In genomic region chr6:13273202-13273930, GRCh38 we compare ENCODE assay signal across 11 cellular contexts. TPM values are rescaled to one million over a fixed set of nuclear protein-coding genes. Genes with fewer than 3 reads are reported as not detected.
A peak's percentile ranks its signal among the peaks of the same experiment; 100 is the strongest.
DNase-seq lines count a peak whose midpoint lies in the region; ATAC-seq and TF ChIP-seq lines count a peak whose summit lies in the region.
"Had no signal": no experiment of that assay in that cellular context is flagged by ENCODE, and none has a peak within 500 bp of the region (broad histone marks: within the 10 kb centered on the region; RNA-seq: fewer than 3 reads in every experiment).

No MANE protein-coding gene starts in this region.

- H3K27ac Mint-ChIP-seq in activated T-cell treated with anti-CD3 and anti-CD28 coated beads, Interleukin-2, amount 50 U/mL, for 72 hours = peak overlapping the region; percentile 22
- peak overlapping the region; percentile 22 to 39 for H3K27ac Mint-ChIP-seq in T-cell

- H3K27ac ChIP-seq in mucosa of rectum (ENCODE audit: low read depth in 2 of 2, low read length in 2 of 2) = peak overlapping the region in 1 of 2 donors; percentile 56
- H3K27ac ChIP-seq in upper lobe of right lung = peak overlapping the region; percentile 63
- H3K27ac ChIP-seq: hepatocyte had no signal

- H3K9me3 Mint-ChIP-seq in activated T-cell treated with anti-CD3 and anti-CD28 coated beads, Interleukin-2, amount 50 U/mL, for 72 hours = no peaks in the 10 kb centered on the region
- H3K9me3 Mint-ChIP-seq in T-cell = no peaks in the 10 kb centered on the region

- POLR2A ChIA-PET in T-cell (lab: Charles Lee) = interaction anchor here in 1 of 2 donors (0.7 kb wide), 1 partner anchor 213 kb away, joined by 6 read pairs; no protein-coding TSS in a partner anchor

- CTCF ChIA-PET in T-cell (lab: Charles Lee) = no interaction called here

- no peaks in the 10 kb centered on the region for H3K27me3 ChIP-seq in mucosa of rectum (ENCODE audit: control insufficient read depth in 2 of 2, insufficient read depth in 2 of 2, low read length in 2 of 2)
- no peaks in the 10 kb centered on the region for H3K27me3 ChIP-seq in upper lobe of right lung
- H3K27me3 ChIP-seq: hepatocyte had no signal

- H3K9ac ChIP-seq in mucosa of rectum (ENCODE audit: low read depth in 1 of 2, low read length in 2 of 2) = no peak overlapping the region

- peaks cover 12% of the 10 kb centered on the region for H3K27me3 Mint-ChIP-seq in activated T-cell treated with anti-CD3 and anti-CD28 coated beads, Interleukin-2, amount 50 U/mL, for 72 hours (ENCODE audit: low read depth)
- H3K27me3 Mint-ChIP-seq in T-cell = no peaks in the 10 kb centered on the region

- H3K9me3 ChIP-seq in mucosa of rectum (ENCODE audit: control insufficient read depth in 2 of 2, low read length in 2 of 2) (no peaks in the 10 kb centered on the region), upper lobe of right lung (no peaks in the 10 kb centered on the region)
- H3K9me3 ChIP-seq: HAP-1 had no signal

- H3K4me3 Mint-ChIP-seq in activated T-cell treated with anti-CD3 and anti-CD28 coated beads, Interleukin-2, amount 50 U/mL, for 72 hours = peak overlapping the region; percentile 67 to 78
- peak overlapping the region; percentile 13 to 79 (median 75) for H3K4me3 Mint-ChIP-seq in T-cell

- H3K36me3 Mint-ChIP-seq in activated T-cell treated with anti-CD3 and anti-CD28 coated beads, Interleukin-2, amount 50 U/mL, for 72 hours (ENCODE audit: insufficient read depth in 2 of 2) = no peaks in the 10 kb centered on the region
- H3K36me3 Mint-ChIP-seq in T-cell = peaks cover 12% of the 10 kb centered on the region

- peaks cover 39% of the 10 kb centered on the region for H3K4me1 Mint-ChIP-seq in activated T-cell treated with anti-CD3 and anti-CD28 coated beads, Interleukin-2, amount 50 U/mL, for 72 hours (ENCODE audit: low read depth)
- peaks cover 18 to 32% (median 29%) of the 10 kb centered on the region in 3 donors for H3K4me1 Mint-ChIP-seq in T-cell

- intact Hi-C loops in upper lobe of right lung (cut with DNase I) = no loop called here
- intact Hi-C loops in Right ventricle myocardium inferior (cut with DNase I) = no loop called here

- H3K36me3 ChIP-seq in mucosa of rectum (ENCODE audit: control insufficient read depth in 2 of 2, insufficient read depth in 2 of 2, low read length in 2 of 2) (no peaks in the 10 kb centered on the region), upper lobe of right lung (peaks cover 7% of the 10 kb centered on the region)
- H3K36me3 ChIP-seq: HAP-1 had no signal

- no peak for ATAC-seq in activated T-cell treated with anti-CD3 and anti-CD28 coated beads, Interleukin-2, amount 50 U/mL, for 72 hours (replicated peaks in 1 of 2)
- ATAC-seq in T-cell (replicated peaks in 1 of 4) (no peak), upper lobe of right lung (no peak), Right ventricle myocardium inferior (no peak), HG03521 (IDR thresholded peaks at IDR 0.05; ENCODE audit: unreplicated experiment) (no peak), GM18511 (IDR thresholded peaks at IDR 0.05; ENCODE audit: unreplicated experiment) (no peak)

- H3K4me3 ChIP-seq in mucosa of rectum (ENCODE audit: low read length in 2 of 2) (peak overlapping the region; percentile 10 to 64), upper lobe of right lung (peak overlapping the region; percentile 44)
- H3K4me3 ChIP-seq: HAP-1, hepatocyte had no signal

- no peak for DNase-seq in activated T-cell treated with anti-CD3 and anti-CD28 coated beads, Interleukin-2, amount 50 U/mL, for 72 hours
- no peak for DNase-seq in activated T-cell treated with anti-CD3 and anti-CD28 coated beads, Interleukin-2, amount 50 U/mL, for 1 hour
- DNase-seq in T-cell = no peak
- DNase-seq in upper lobe of right lung = no peak
- DNase-seq in Right ventricle myocardium inferior (ENCODE audit: missing footprints) = no peak
- DNase-seq: SW 1271 had no signal

- H3K4me1 ChIP-seq in mucosa of rectum (ENCODE audit: control insufficient read depth in 2 of 2, insufficient read depth in 2 of 2, low read length in 2 of 2) (no peaks in the 10 kb centered on the region), upper lobe of right lung (peaks cover 11% of the 10 kb centered on the region)
- H3K4me1 ChIP-seq: HAP-1 had no signal

- TF ChIP-seq CTCF in upper lobe of right lung (IDR thresholded peaks at IDR 0.05) = no peak

RNA-seq across cellular contexts. Expression of gene TBC1D7, which starts 55.0 kb away (rescaled TPM):
- 10 to 100 TPM; 20.3 to 22.8 TPM for total RNA-seq in activated T-cell treated with anti-CD3 and anti-CD28 coated beads, Interleukin-2, amount 50 U/mL, for 72 hours
- total RNA-seq in T-cell (10 to 100 TPM; 12.7 to 16.2 (median 14.6) TPM), upper lobe of right lung (18.1 TPM), Right ventricle myocardium inferior (32.2 TPM)
